In genomic region chr22:24871611-24872205, GRCh38 we compare ENCODE assay signal across 1 cellular context.
A peak's percentile ranks its signal among the peaks of the same experiment; 100 is the strongest.
TF ChIP-seq lines count a peak whose summit lies in the region.

No MANE protein-coding gene starts in this region.

TF ChIP-seq in K562, 482 proteins besides CTCF, POLR2A, EP300 and RAD21 (continued from another document and continues in another):
- TF ChIP-seq EHMT2 (IDR thresholded peaks at IDR 0.05) (no peak), MCM3 (IDR thresholded peaks at IDR 0.05) (no peak), SAFB (IDR thresholded peaks at IDR 0.05; ENCODE audit: borderline replicate concordance, low read depth, low read length) (no peak), WHSC1 (IDR thresholded peaks at IDR 0.05; ENCODE audit: low read length) (no peak), TGIF2 (CRISPR knock-in tag; IDR thresholded peaks at IDR 0.05) (no peak), MTA3 (IDR thresholded peaks at IDR 0.05; ENCODE audit: borderline replicate concordance) (no peak), KAT8 (IDR thresholded peaks at IDR 0.05; ENCODE audit: low read depth) (no peak), RBM25 (IDR thresholded peaks at IDR 0.05; ENCODE audit: low read depth, low read length, severe bottlenecking) (no peak), E2F4 (CRISPR knock-in tag; IDR thresholded peaks at IDR 0.05; ENCODE audit: low read depth) (no peak), NEUROD1 (IDR thresholded peaks at IDR 0.05; ENCODE audit: borderline replicate concordance, low read depth, low read length, partially characterized antibody) (no peak), STAT5A (IDR thresholded peaks at IDR 0.05; ENCODE audit: borderline replicate concordance, low read length) (no peak), RFX7 (CRISPR knock-in tag; IDR thresholded peaks at IDR 0.05) (no peak), FIP1L1 (IDR thresholded peaks at IDR 0.05; ENCODE audit: low read depth, low read length, poor library complexity, severe bottlenecking) (no peak), ZNF766 (CRISPR knock-in tag; conservative IDR thresholded peaks at IDR 0.05) (peak; percentile 76), HIVEP1 (CRISPR knock-in tag; IDR thresholded peaks at IDR 0.05) (no peak), KDM1A (IDR thresholded peaks at IDR 0.05) (no peak), PKNOX1 (IDR thresholded peaks at IDR 0.05) (peak; percentile 40; the same call in 1 of the 2 replicates), ZBTB40 (IDR thresholded peaks at IDR 0.05) (peak; percentile 93), ZBTB40 (CRISPR knock-in tag; IDR thresholded peaks at IDR 0.05) (peak; percentile 82), ADNP (tag; IDR thresholded peaks at IDR 0.05) (no peak), FOXP4 (CRISPR knock-in tag; IDR thresholded peaks at IDR 0.05; ENCODE audit: borderline replicate concordance) (no peak), MAFF (IDR thresholded peaks at IDR 0.05; ENCODE audit: low read length) (no peak), GATAD2B (IDR thresholded peaks at IDR 0.05; ENCODE audit: borderline replicate concordance) (no peak), DLX4 (CRISPR knock-in tag; IDR thresholded peaks at IDR 0.05) (no peak), ZBTB43 (CRISPR knock-in tag; IDR thresholded peaks at IDR 0.05) (no peak), ZBTB33 (CRISPR knock-in tag; IDR thresholded peaks at IDR 0.05) (no peak), ZNF780A (CRISPR knock-in tag; IDR thresholded peaks at IDR 0.05) (no peak), CUX1 (CRISPR knock-in tag; IDR thresholded peaks at IDR 0.05) (no peak), PHF21A (IDR thresholded peaks at IDR 0.05; ENCODE audit: borderline replicate concordance, low read depth) (no peak), SMARCA4 (IDR thresholded peaks at IDR 0.05) (no peak), ESRRA (IDR thresholded peaks at IDR 0.05; ENCODE audit: borderline replicate concordance, low read depth) (peak; percentile 82; the same call in 1 of the 2 replicates), CREB3 (tag; conservative IDR thresholded peaks at IDR 0.05; ENCODE audit: low read depth) (no peak), YY1 (IDR thresholded peaks at IDR 0.05; ENCODE audit: borderline replicate concordance in 1 of 3, control insufficient read depth in 1 of 3, extremely low read depth in 1 of 3, insufficient read depth in 3 of 3, insufficient read length in 1 of 3, insufficient replicate concordance in 2 of 3, low read depth in 1 of 3, low read length in 2 of 3) (no peak), ZEB2 (IDR thresholded peaks at IDR 0.05) (no peak)
